3 cellular contexts compared by ENCODE assay signal in genomic region chr10:60825520-60825919, GRCh38.
TF ChIP-seq lines count a peak whose summit lies in the region.

No MANE protein-coding gene starts in this region.

TF ChIP-seq in IMR-90, 13 proteins besides CTCF, POLR2A, EP300 and RAD21:
- TF ChIP-seq USF2 (IDR thresholded peaks at IDR 0.05; ENCODE audit: low read depth, low read length) (no peak), MXI1 (IDR thresholded peaks at IDR 0.05; ENCODE audit: borderline replicate concordance, low read depth, low read length) (no peak), CEBPB (IDR thresholded peaks at IDR 0.05; ENCODE audit: low read depth, low read length) (no peak), RFX5 (IDR thresholded peaks at IDR 0.05; ENCODE audit: low read depth, low read length) (no peak), FOS (IDR thresholded peaks at IDR 0.05; ENCODE audit: low read depth, low read length) (no peak), NFE2L2 (IDR thresholded peaks at IDR 0.05; ENCODE audit: low read depth, low read length) (no peak), MAZ (IDR thresholded peaks at IDR 0.05; ENCODE audit: borderline replicate concordance, low read depth, low read length) (no peak), RCOR1 (IDR thresholded peaks at IDR 0.05; ENCODE audit: insufficient replicate concordance, low read length) (no peak), BHLHE40 (IDR thresholded peaks at IDR 0.05; ENCODE audit: low read depth, low read length) (no peak), CHD1 (IDR thresholded peaks at IDR 0.05; ENCODE audit: low read depth, low read length) (no peak), MAFK (IDR thresholded peaks at IDR 0.05; ENCODE audit: low read depth, low read length) (no peak), SMC3 (IDR thresholded peaks at IDR 0.05; ENCODE audit: low read depth, low read length) (no peak), ELK1 (IDR thresholded peaks at IDR 0.05; ENCODE audit: borderline replicate concordance, low read depth, low read length) (no peak)

TF ChIP-seq in K562, 482 proteins besides CTCF, POLR2A, EP300 and RAD21 (continues in another document):
- TF ChIP-seq PTTG1 (tag; IDR thresholded peaks at IDR 0.05; ENCODE audit: low read depth): peak; percentile 67
- TF ChIP-seq ILK (tag; IDR thresholded peaks at IDR 0.05; ENCODE audit: borderline replicate concordance, low read depth): peak; percentile 40; the same call in 1 of the 2 replicates
- TF ChIP-seq DDX20 (tag; IDR thresholded peaks at IDR 0.05; ENCODE audit: low read depth): peak; percentile 72; the same call in 1 of the 2 replicates
- TF ChIP-seq HMBOX1 (IDR thresholded peaks at IDR 0.05): peak; percentile 56
- peak; percentile 36 for TF ChIP-seq SMAD4 (CRISPR knock-in tag; conservative IDR thresholded peaks at IDR 0.05)
- no peak for TF ChIP-seq BRF2 (IDR thresholded peaks at IDR 0.05; ENCODE audit: borderline replicate concordance, insufficient read depth, insufficient read length)
- 0 out of 2 replicates have a peak, but pooled peaks have one; percentile 47 for TF ChIP-seq PTRF (tag; IDR thresholded peaks at IDR 0.05)
- TF ChIP-seq CTCFL (IDR thresholded peaks at IDR 0.05; ENCODE audit: borderline replicate concordance, insufficient read depth, low read depth, low read length, poor library complexity, severe bottlenecking): no peak
- peak; percentile 61; the same call in 1 of the 2 replicates for TF ChIP-seq ZKSCAN1 (IDR thresholded peaks at IDR 0.05; ENCODE audit: low read depth, low read length)
- peak; percentile 92 for TF ChIP-seq DMBX1 (CRISPR knock-in tag; IDR thresholded peaks at IDR 0.05; ENCODE audit: borderline replicate concordance)
- TF ChIP-seq HCFC1 (IDR thresholded peaks at IDR 0.05; ENCODE audit: low read depth, low read length): no peak
- no peak for TF ChIP-seq NR4A1 (CRISPR knock-in tag; IDR thresholded peaks at IDR 0.05)
- TF ChIP-seq NR4A1 (tag; IDR thresholded peaks at IDR 0.05): 0 out of 2 replicates have a peak, but pooled peaks have one; percentile 47
- no peak for TF ChIP-seq NCOA2 (IDR thresholded peaks at IDR 0.05; ENCODE audit: partially characterized antibody in 2 of 2)
- TF ChIP-seq ZNF592 (IDR thresholded peaks at IDR 0.05): peak; percentile 56
- no peak for TF ChIP-seq MCM5 (IDR thresholded peaks at IDR 0.05; ENCODE audit: low read depth)
- TF ChIP-seq ZNF175 (CRISPR knock-in tag; IDR thresholded peaks at IDR 0.05; ENCODE audit: low read depth): peak; percentile 59; the same call in 1 of the 2 replicates
- TF ChIP-seq PPARD (CRISPR knock-in tag; IDR thresholded peaks at IDR 0.05): no peak

TF ChIP-seq in HEK293T, 16 proteins besides CTCF, POLR2A, EP300 and RAD21:
- TF ChIP-seq NFRKB (IDR thresholded peaks at IDR 0.05) (no peak), FOXM1 (IDR thresholded peaks at IDR 0.05; ENCODE audit: borderline replicate concordance) (no peak), ZNF384 (IDR thresholded peaks at IDR 0.05) (no peak), LEF1 (IDR thresholded peaks at IDR 0.05; ENCODE audit: borderline replicate concordance) (no peak), FOXA1 (IDR thresholded peaks at IDR 0.05) (no peak), HDGF (IDR thresholded peaks at IDR 0.05; ENCODE audit: borderline replicate concordance) (no peak), SP1 (IDR thresholded peaks at IDR 0.05) (no peak), L3MBTL2 (conservative IDR thresholded peaks at IDR 0.05) (no peak), PKNOX1 (IDR thresholded peaks at IDR 0.05) (no peak)
TF ChIP-seq in HEK293T: peak in this region for 0.
